34 cellular contexts compared by ENCODE assay signal in the genomic region with DNA sequence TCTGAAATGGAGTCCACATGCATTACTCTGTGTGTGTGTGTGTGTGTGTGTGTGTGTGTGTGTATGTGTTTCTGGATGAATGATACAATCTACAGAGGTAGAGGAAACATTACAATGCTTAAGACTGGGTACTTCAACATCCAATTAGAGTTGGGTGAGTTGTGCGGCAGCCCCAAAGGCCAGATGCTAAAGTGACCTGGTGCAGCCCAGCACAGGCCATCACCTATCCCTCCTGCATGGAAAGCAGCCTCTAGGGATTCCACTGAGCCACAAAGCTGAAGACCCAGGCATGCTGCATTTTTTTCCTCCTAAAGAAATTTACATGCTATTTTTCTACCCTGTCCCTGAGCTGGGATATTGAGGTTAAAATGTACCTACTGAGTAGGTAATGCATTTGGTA.
"Had no signal": no experiment of that assay in that cellular context is flagged by ENCODE, and none has a peak within 500 bp of the region (broad histone marks: within the 10 kb centered on the region; RNA-seq: fewer than 3 reads in every experiment).

No MANE protein-coding gene starts in this region.

- H3K4me3 ChIP-seq: K562, SJCRH30, SK-N-MC had no signal

- ATAC-seq: activated CD8-positive, alpha-beta T cell treated with anti-CD3 and anti-CD28 coated beads for 36 hours; activated T-cell treated with anti-CD3 and anti-CD28 coated beads, Interleukin-2, amount 50 U/mL, for 72 hours; activated T-helper 17 cell treated with anti-CD3 and anti-CD28 coated beads, Interleukin-2, amount 50 U/mL, for 72 hours; K562; Panc1 had no signal

- H3K27ac ChIP-seq: brain microvascular endothelial cell, SJCRH30, SK-N-MC, WERI-Rb-1 had no signal

- H3K4me1 ChIP-seq: SJCRH30 had no signal

- H3K27me3 ChIP-seq: brain microvascular endothelial cell had no signal

- H3K36me3 ChIP-seq: brain microvascular endothelial cell, SJCRH30, WERI-Rb-1 had no signal

- DNase-seq: activated CD4-positive, alpha-beta T cell treated with anti-CD3 and anti-CD28 coated beads, Interleukin-2, amount 10 ng/mL, durations not matched to agents 24 days and 14 days; activated CD4-positive, alpha-beta T cell treated with anti-CD3 and anti-CD28 coated beads, Interleukin-2, amount 50 U/mL, for 4 hours; activated CD8-positive, alpha-beta T cell treated with anti-CD3 and anti-CD28 coated beads for 36 hours; activated effector memory CD4-positive, alpha-beta T cell treated with anti-CD3 and anti-CD28 coated beads, Interleukin-2, amount 50 U/mL, for 16 hours; activated naive CD4-positive, alpha-beta T cell; activated naive CD4-positive, alpha-beta T cell treated with anti-CD3 and anti-CD28 coated beads, Interleukin-2, amount 50 U/mL, for 16 hours; activated naive CD8-positive, alpha-beta T cell treated with anti-CD3 and anti-CD28 coated beads for 36 hours; activated T-cell treated with anti-CD3 and anti-CD28 coated beads, Interleukin-2, amount 50 U/mL, for 1 hour; activated T-cell treated with anti-CD3 and anti-CD28 coated beads, Interleukin-2, amount 50 U/mL, for 72 hours; amniotic stem cell; aorta; brain microvascular endothelial cell; central memory CD4-positive, alpha-beta T cell; NCI-H1105; NCI-H1417 treated with DMSO at 0.1 percent for 48 hours; NCI-H187 treated with DMSO at 0.1 percent for 48 hours; NCI-H2081; NCI-H2171 treated with DMSO at 0.1 percent for 48 hours; NCI-H2227 treated with DMSO at 0.1 percent for 48 hours; NCI-H446; NCI-H510A treated with DMSO at 0.1 percent for 48 hours; NCI-H526 treated with DMSO at 0.1 percent for 48 hours; NCI-H774; SHP77; SJCRH30; SW 1271; T-helper 1 cell; T-helper 2 cell; T-helper 9 cell; WERI-Rb-1 had no signal

- H3K4me3 Mint-ChIP-seq: activated CD4-positive, alpha-beta T cell treated with anti-CD3 and anti-CD28 coated beads, Interleukin-2, amount 10 ng/mL, durations not matched to agents 24 days and 14 days; activated CD8-positive, alpha-beta T cell treated with anti-CD3 and anti-CD28 coated beads for 36 hours; activated naive CD8-positive, alpha-beta T cell treated with anti-CD3 and anti-CD28 coated beads for 36 hours; activated T-cell treated with anti-CD3 and anti-CD28 coated beads, Interleukin-2, amount 50 U/mL, for 72 hours; activated T-helper 17 cell treated with anti-CD3 and anti-CD28 coated beads, Interleukin-2, amount 50 U/mL, for 72 hours had no signal

- H3K9me3 Mint-ChIP-seq: activated CD4-positive, alpha-beta T cell treated with anti-CD3 and anti-CD28 coated beads, Interleukin-2, amount 10 ng/mL, durations not matched to agents 24 days and 14 days; activated CD8-positive, alpha-beta T cell treated with anti-CD3 and anti-CD28 coated beads for 36 hours; activated naive CD8-positive, alpha-beta T cell treated with anti-CD3 and anti-CD28 coated beads for 36 hours; activated T-cell treated with anti-CD3 and anti-CD28 coated beads, Interleukin-2, amount 50 U/mL, for 72 hours; activated T-helper 17 cell treated with anti-CD3 and anti-CD28 coated beads, Interleukin-2, amount 50 U/mL, for 72 hours had no signal

- H3K9me3 ChIP-seq: SJCRH30 had no signal

- H3K27ac Mint-ChIP-seq: activated CD4-positive, alpha-beta T cell treated with anti-CD3 and anti-CD28 coated beads, Interleukin-2, amount 10 ng/mL, durations not matched to agents 24 days and 14 days; activated CD8-positive, alpha-beta T cell treated with anti-CD3 and anti-CD28 coated beads for 36 hours; activated naive CD8-positive, alpha-beta T cell treated with anti-CD3 and anti-CD28 coated beads for 36 hours; activated T-cell treated with anti-CD3 and anti-CD28 coated beads, Interleukin-2, amount 50 U/mL, for 72 hours; activated T-helper 17 cell treated with anti-CD3 and anti-CD28 coated beads, Interleukin-2, amount 50 U/mL, for 72 hours had no signal

- H3K27me3 Mint-ChIP-seq: activated CD4-positive, alpha-beta T cell treated with anti-CD3 and anti-CD28 coated beads, Interleukin-2, amount 10 ng/mL, durations not matched to agents 24 days and 14 days; activated naive CD8-positive, alpha-beta T cell treated with anti-CD3 and anti-CD28 coated beads for 36 hours; activated T-helper 17 cell treated with anti-CD3 and anti-CD28 coated beads, Interleukin-2, amount 50 U/mL, for 72 hours had no signal

- H3K36me3 Mint-ChIP-seq: activated naive CD8-positive, alpha-beta T cell treated with anti-CD3 and anti-CD28 coated beads for 36 hours had no signal

- H3K4me1 Mint-ChIP-seq: activated CD4-positive, alpha-beta T cell treated with anti-CD3 and anti-CD28 coated beads, Interleukin-2, amount 10 ng/mL, durations not matched to agents 24 days and 14 days; activated naive CD8-positive, alpha-beta T cell treated with anti-CD3 and anti-CD28 coated beads for 36 hours; activated T-helper 17 cell treated with anti-CD3 and anti-CD28 coated beads, Interleukin-2, amount 50 U/mL, for 72 hours had no signal
